Comparison of ENCODE assay signal across 8 cellular contexts in genomic region chr5:96661101-96661840, GRCh38. TPM values are rescaled to one million over a fixed set of nuclear protein-coding genes. Genes with fewer than 3 reads are reported as not detected.
DNase-seq lines count a peak whose midpoint lies in the region; ATAC-seq, FAIRE-seq and TF ChIP-seq lines count a peak whose summit lies in the region.

No MANE protein-coding gene starts in this region.

- TF ChIP-seq CTCF in bronchial epithelial cell (IDR thresholded peaks at IDR 0.05; ENCODE audit: insufficient read depth, low read length, severe bottlenecking) (no peak), D721Med (IDR thresholded peaks at IDR 0.05; ENCODE audit: insufficient read depth, missing control alignments) (no peak)

- POLR2A ChIA-PET in activated CD4-positive, alpha-beta T cell treated with anti-CD3 and anti-CD28 coated beads for 36 hours (lab: Charles Lee) = interaction anchor here (1.1 to 1.7 kb wide), 2 partner anchors 42 to 791 kb away, joined by 3 to 9 read pairs; no protein-coding TSS in a partner anchor

- H3K4me1 Mint-ChIP-seq in activated CD4-positive, alpha-beta T cell treated with anti-CD3 and anti-CD28 coated beads for 36 hours = peaks cover 37% of the 10 kb centered on the region

- no peaks in the 10 kb centered on the region for H3K9me3 Mint-ChIP-seq in activated CD4-positive, alpha-beta T cell treated with anti-CD3 and anti-CD28 coated beads for 36 hours (ENCODE audit: low read depth)

- peak overlapping the region; percentile 89 for H3K4me3 Mint-ChIP-seq in activated CD4-positive, alpha-beta T cell treated with anti-CD3 and anti-CD28 coated beads for 36 hours

- H3K27me3 ChIP-seq in bronchial epithelial cell (ENCODE audit: control insufficient read depth, insufficient read depth, low read length) = no peaks in the 10 kb centered on the region

- no peak for FAIRE-seq in bronchial epithelial cell (lab: Jason Lieb, UNC)
- no peak for FAIRE-seq in D721Med (lab: Jason Lieb, UNC)

- CTCF ChIA-PET in activated CD4-positive, alpha-beta T cell treated with anti-CD3 and anti-CD28 coated beads for 36 hours (lab: Charles Lee) = interaction anchor here (0.8 to 1.6 kb wide), 3 partner anchors 40 to 207 kb away, joined by 3 read pairs; no protein-coding TSS in a partner anchor

- H3K27ac Mint-ChIP-seq in activated CD4-positive, alpha-beta T cell treated with anti-CD3 and anti-CD28 coated beads for 36 hours = peak overlapping the region; percentile 99

- ATAC-seq in activated CD4-positive, alpha-beta T cell treated with anti-CD3 and anti-CD28 coated beads for 36 hours = peak; percentile 14
- peak; percentile 24 for ATAC-seq in HG03135 (IDR thresholded peaks at IDR 0.05; ENCODE audit: unreplicated experiment)

- H3K4me3 ChIP-seq in bronchial epithelial cell (ENCODE audit: low read depth, low read length) = peak overlapping the region; percentile 62

- no peaks in the 10 kb centered on the region for H3K36me3 Mint-ChIP-seq in activated CD4-positive, alpha-beta T cell treated with anti-CD3 and anti-CD28 coated beads for 36 hours (ENCODE audit: low read depth)

- intact Hi-C loops in activated CD4-positive, alpha-beta T cell treated with anti-CD3 and anti-CD28 coated beads for 36 hours (cut with DNase I, micrococcal nuclease) = loop anchor here (5.0 to 10.0 kb wide), 5 partner anchors 124 to 576 kb away; partner anchors contain the start of genes ERAP1 (in 1 of the 2) and RIOK2 (in 1 of the 2)

- DNase-seq in activated CD4-positive, alpha-beta T cell treated with anti-CD3 and anti-CD28 coated beads for 36 hours = peak; percentile 63
- no peak for DNase-seq in activated CD4-positive, alpha-beta T cell treated with anti-CD3 and anti-CD28 coated beads for 1 hour
- DNase-seq in SW480 (ENCODE audit: low spot score) (peak; percentile 45), bronchial epithelial cell (ENCODE audit: low read depth) (peak; percentile 56), kidney glomerular epithelial cell (lab: John Stamatoyannopoulos, UW) (peak; percentile 48), D721Med (ENCODE audit: insufficient read length, low spot score) (no peak)
- peak; percentile 4 for DNase-seq in stimulated activated CD4-positive, alpha-beta T cell treated with anti-CD3 and anti-CD28 coated beads, Interleukin-4, amount 100 ng/mL, for 1 hour

- H3K36me3 ChIP-seq in bronchial epithelial cell (ENCODE audit: control insufficient read depth, insufficient read depth, low read length) = no peaks in the 10 kb centered on the region

- peaks cover 10% of the 10 kb centered on the region for H3K27me3 Mint-ChIP-seq in activated CD4-positive, alpha-beta T cell treated with anti-CD3 and anti-CD28 coated beads for 36 hours

RNA-seq across cellular contexts. Expression of gene CAST, which starts 0.9 kb away (rescaled TPM):
- total RNA-seq in activated CD4-positive, alpha-beta T cell treated with anti-CD3 and anti-CD28 coated beads for 36 hours = 100 to 1,000 TPM; 136 to 211 TPM
- total RNA-seq in bronchial epithelial cell = 182 and 300 TPM in 2 replicates

Comparison
In these comparisons a context has a peak if more than half of its experiments do, and no peak if none do; other contexts are left out.
1. DNase-seq: peak in activated CD4-positive, alpha-beta T cell treated with anti-CD3 and anti-CD28 coated beads for 36 hours (single experiment), SW480 (single experiment), bronchial epithelial cell (single experiment), kidney glomerular epithelial cell (single experiment) and stimulated activated CD4-positive, alpha-beta T cell treated with anti-CD3 and anti-CD28 coated beads, Interleukin-4, amount 100 ng/mL, for 1 hour (single experiment); none in activated CD4-positive, alpha-beta T cell treated with anti-CD3 and anti-CD28 coated beads for 1 hour (single experiment) and D721Med (single experiment).